ENCODE assay signal across 1 cellular context in the genomic region with DNA sequence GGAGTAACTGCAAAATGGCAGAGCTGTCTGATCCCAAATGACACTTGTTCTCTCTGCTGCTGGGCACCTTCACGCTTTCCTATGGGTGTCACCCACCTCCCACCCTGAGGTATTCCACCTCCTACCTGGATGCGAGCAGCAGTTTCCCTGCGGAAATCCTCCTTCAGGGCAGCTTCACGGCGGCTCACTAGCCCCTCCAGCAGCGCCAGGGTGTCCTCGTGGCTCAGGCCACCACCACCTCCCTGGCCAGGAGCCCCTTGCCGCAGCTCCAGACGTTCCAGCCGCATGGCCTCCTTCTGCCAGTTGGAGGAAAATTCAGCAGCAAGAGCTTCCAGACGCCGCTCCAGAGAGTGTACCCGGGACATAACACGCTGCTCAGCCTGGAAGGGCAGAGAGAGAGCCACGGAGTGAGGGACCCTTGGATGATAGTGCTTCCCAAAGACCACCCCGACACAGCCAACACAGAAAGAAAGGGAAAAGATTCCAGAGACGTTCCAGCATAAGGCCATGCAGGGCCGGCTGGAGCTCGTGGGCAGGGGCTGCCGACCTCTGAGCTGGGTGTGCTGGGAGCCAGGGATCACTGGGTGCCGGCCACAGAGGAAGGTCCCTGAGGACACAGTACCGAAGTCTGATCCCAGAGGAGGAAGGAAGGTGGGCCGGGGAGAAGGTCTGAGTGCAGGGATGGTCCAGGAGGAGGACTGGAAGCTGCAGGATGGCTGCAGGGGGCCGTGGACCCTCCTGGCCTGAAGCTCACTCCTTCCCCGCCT.
TF ChIP-seq lines count a peak whose summit lies in the region.

No MANE protein-coding gene starts in this region.

TF ChIP-seq in K562, 482 proteins besides CTCF, POLR2A, EP300 and RAD21:
- peak; percentile 63 for TF ChIP-seq POLR2G (IDR thresholded peaks at IDR 0.05; ENCODE audit: low read depth, low read length)
- TF ChIP-seq RBFOX2 (IDR thresholded peaks at IDR 0.05; ENCODE audit: low read depth, low read length) = 0 out of 2 replicates have a peak, but pooled peaks have one; percentile 25
- TF ChIP-seq RNF2 (IDR thresholded peaks at IDR 0.05) = no peak
TF ChIP-seq in K562: peak in this region for 2.
